ENCODE assay signal across 7 cellular contexts in genomic region chr1:144931553-144931952, GRCh38.
DNase-seq lines count a peak whose midpoint lies in the region; ATAC-seq, FAIRE-seq and TF ChIP-seq lines count a peak whose summit lies in the region.
"Not testable (repeated sequence)": the region's sequence is repeated elsewhere in the genome, so short reads cannot be mapped to it uniquely, and the experiment has no call there.

No MANE protein-coding gene starts in this region.

- TF ChIP-seq CTCF in epithelial cell of proximal tubule (conservative IDR thresholded peaks at IDR 0.05; ENCODE audit: low read depth, low read length) = not testable (repeated sequence)

- H3K36me3 ChIP-seq in mesenchymal stem cell (ENCODE audit: control insufficient read depth in 1 of 2, insufficient read depth in 2 of 2, low read depth in 1 of 2, low read length in 2 of 2); small intestine (ENCODE audit: control insufficient read depth in 2 of 2, insufficient read depth in 2 of 2, low read length in 2 of 2): not testable (repeated sequence)

- not testable (repeated sequence) for H3K9me3 ChIP-seq in mesenchymal stem cell (ENCODE audit: control insufficient read depth, low read length); small intestine (ENCODE audit: control insufficient read depth, low read depth)

- H3K14ac ChIP-seq in mesenchymal stem cell (ENCODE audit: low read length in 2 of 2) = not testable (repeated sequence)

- H3K4me2 ChIP-seq in mesenchymal stem cell (ENCODE audit: low read length, poor library complexity, severe bottlenecking) = not testable (repeated sequence)

- not testable (repeated sequence) for H2BK5ac ChIP-seq in mesenchymal stem cell (ENCODE audit: low read depth, low read length, poor library complexity, severe bottlenecking)

- H2BK120ac ChIP-seq in mesenchymal stem cell (ENCODE audit: low read depth, low read length) = not testable (repeated sequence)

- DNase-seq in ELR (ENCODE audit: low read depth) (peak; percentile 18), LHCN-M2 (ENCODE audit: low read depth) (peak; percentile 9), amniotic epithelial cell (ENCODE audit: low read depth) (peak; percentile 3), epithelial cell of proximal tubule (ENCODE audit: low read depth) (peak; percentile 0), mesenchymal stem cell (peak; percentile 2), small intestine (peak; percentile 22)
- not testable (repeated sequence) for DNase-seq in left lobe of liver (ENCODE audit: low spot score)

- not testable (repeated sequence) for H2AK5ac ChIP-seq in mesenchymal stem cell (ENCODE audit: low read length, severe bottlenecking)

- H3K18ac ChIP-seq in mesenchymal stem cell (ENCODE audit: low read depth in 1 of 2, low read length in 2 of 2) = not testable (repeated sequence)

- H4K8ac ChIP-seq in mesenchymal stem cell (ENCODE audit: low read length) = not testable (repeated sequence)

- H3K23ac ChIP-seq in mesenchymal stem cell (ENCODE audit: low read length in 2 of 2) = not testable (repeated sequence)

- not testable (repeated sequence) for H3K27me3 ChIP-seq in mesenchymal stem cell (ENCODE audit: control insufficient read depth in 1 of 2, insufficient read depth in 1 of 2, low read length in 2 of 2); small intestine (ENCODE audit: control insufficient read depth in 2 of 2, insufficient read depth in 2 of 2, low read length in 2 of 2)

- not testable (repeated sequence) for H3K9ac ChIP-seq in mesenchymal stem cell (ENCODE audit: low read length)

- not testable (repeated sequence) for H3K79me1 ChIP-seq in mesenchymal stem cell (replicated peaks; ENCODE audit: low read length, poor library complexity, severe bottlenecking)

- not testable (repeated sequence) for H3K4ac ChIP-seq in mesenchymal stem cell (ENCODE audit: low read depth in 1 of 2, low read length in 2 of 2)

- not testable (repeated sequence) for H4K91ac ChIP-seq in mesenchymal stem cell (ENCODE audit: low read length)

- not testable (repeated sequence) for H2AFZ ChIP-seq in mesenchymal stem cell (ENCODE audit: low read depth, low read length)

- ATAC-seq in left lobe of liver = peak; percentile 92

- not testable (repeated sequence) for H3K4me3 ChIP-seq in epithelial cell of proximal tubule (ENCODE audit: low read depth, low read length); mesenchymal stem cell (ENCODE audit: insufficient read depth in 1 of 2, low read depth in 1 of 2, low read length in 2 of 2); small intestine (ENCODE audit: low read depth in 1 of 2, low read length in 2 of 2)

- not testable (repeated sequence) for H2BK12ac ChIP-seq in mesenchymal stem cell (ENCODE audit: low read length in 2 of 2)

- H3K4me1 ChIP-seq in mesenchymal stem cell (ENCODE audit: control insufficient read depth, insufficient read depth, low read depth, low read length); small intestine (ENCODE audit: control insufficient read depth in 2 of 2, insufficient read depth in 1 of 2, low read depth in 1 of 2, low read length in 1 of 2): not testable (repeated sequence)

- not testable (repeated sequence) for FAIRE-seq in small intestine (lab: Jason Lieb, UNC)

- not testable (repeated sequence) for H3K27ac ChIP-seq in mesenchymal stem cell (ENCODE audit: low read length, poor library complexity, severe bottlenecking); small intestine (ENCODE audit: low read depth in 1 of 2, low read length in 1 of 2)

- not testable (repeated sequence) for H2BK15ac ChIP-seq in mesenchymal stem cell (ENCODE audit: low read depth, poor library complexity, severe bottlenecking)

- WGBS in mesenchymal stem cell = no CpG with 5 or more reads among the region's 1 CpG
- 30 to 54% (median 36%) methylated on average over 1 of the region's 1 CpG for WGBS in small intestine, 3 donors
